In genomic region chr1:10528066-10529014, GRCh38 we compare ENCODE assay signal across 11 cellular contexts. TPM values are rescaled to one million over a fixed set of nuclear protein-coding genes. Genes with fewer than 3 reads are reported as not detected.
A peak's percentile ranks its signal among the peaks of the same experiment; 100 is the strongest.
DNase-seq lines count a peak whose midpoint lies in the region; ATAC-seq and TF ChIP-seq lines count a peak whose summit lies in the region.
"Had no signal": no experiment of that assay in that cellular context is flagged by ENCODE, and none has a peak within 500 bp of the region (broad histone marks: within the 10 kb centered on the region; RNA-seq: fewer than 3 reads in every experiment).

No MANE protein-coding gene starts in this region.

- H3K36me3 Mint-ChIP-seq in activated CD8-positive, alpha-beta T cell treated with anti-CD3 and anti-CD28 coated beads, Interleukin-2, amount 10 ng/mL, durations not matched to agents 7 days and 5 days (ENCODE audit: low read depth) = peaks cover 7% of the 10 kb centered on the region

- no peaks in the 10 kb centered on the region for H3K27me3 Mint-ChIP-seq in activated CD8-positive, alpha-beta T cell treated with anti-CD3 and anti-CD28 coated beads, Interleukin-2, amount 10 ng/mL, durations not matched to agents 7 days and 5 days (ENCODE audit: low read depth)
- H3K27me3 Mint-ChIP-seq: activated naive CD8-positive, alpha-beta T cell had no signal

- no peaks in the 10 kb centered on the region for H3K27me3 ChIP-seq in muscle layer of duodenum (ENCODE audit: low read depth, low read length)

- no peaks in the 10 kb centered on the region for H3K9me3 Mint-ChIP-seq in activated CD8-positive, alpha-beta T cell treated with anti-CD3 and anti-CD28 coated beads, Interleukin-2, amount 10 ng/mL, durations not matched to agents 7 days and 5 days (ENCODE audit: insufficient read depth)

- H3K4me3 ChIP-seq in epithelial cell of esophagus (ENCODE audit: low read length) (no peak overlapping the region), muscle layer of duodenum (ENCODE audit: low read depth in 1 of 2, low read length in 2 of 2) (no peak overlapping the region)

- TF ChIP-seq CTCF in epithelial cell of esophagus (IDR thresholded peaks at IDR 0.05; ENCODE audit: insufficient read depth, low read depth, low read length, missing control alignments) = no peak

- DNase-seq in AG08395 (ENCODE audit: low spot score) = peak; percentile 93
- peak; percentile 86 for DNase-seq in NCI-H460 (ENCODE audit: extremely low read depth, low read depth)
- DNase-seq in epithelial cell of esophagus (ENCODE audit: low read depth) = peak; percentile 93
- DNase-seq in GM19238 (ENCODE audit: insufficient read length, low spot score) = no peak
- DNase-seq in activated CD8-positive, alpha-beta T cell treated with anti-CD3 and anti-CD28 coated beads, Interleukin-2, amount 10 ng/mL, durations not matched to agents 7 days and 5 days = no peak
- DNase-seq: COR-L47 had no signal

- CTCF ChIA-PET in activated CD8-positive, alpha-beta T cell treated with anti-CD3 and anti-CD28 coated beads, Interleukin-2, amount 10 ng/mL, durations not matched to agents 7 days and 5 days (lab: Charles Lee) = interaction anchor here (0.9 to 1.3 kb wide), 4 partner anchors 13 to 33 kb away, joined by 3 to 4 read pairs (median 3); no protein-coding TSS in a partner anchor

- H3K9me3 ChIP-seq in muscle layer of duodenum (ENCODE audit: control insufficient read depth in 1 of 2, low read length in 2 of 2) = no peaks in the 10 kb centered on the region

- peaks cover 16% of the 10 kb centered on the region for H3K4me1 Mint-ChIP-seq in activated CD8-positive, alpha-beta T cell treated with anti-CD3 and anti-CD28 coated beads, Interleukin-2, amount 10 ng/mL, durations not matched to agents 7 days and 5 days (ENCODE audit: low read depth)

- ATAC-seq in GM21576 (IDR thresholded peaks at IDR 0.05; ENCODE audit: unreplicated experiment) (no peak), HG03571 (IDR thresholded peaks at IDR 0.05; ENCODE audit: unreplicated experiment) (no peak)
- no peak for ATAC-seq in activated CD8-positive, alpha-beta T cell treated with anti-CD3 and anti-CD28 coated beads, Interleukin-2, amount 10 ng/mL, durations not matched to agents 7 days and 5 days
- ATAC-seq: sciatic nerve had no signal

- peak overlapping the region; percentile 5 for H3K27ac ChIP-seq in muscle layer of duodenum (ENCODE audit: low read length)

- H3K4me1 ChIP-seq in muscle layer of duodenum (ENCODE audit: control insufficient read depth in 1 of 2, insufficient read depth in 2 of 2, low read length in 2 of 2) = peaks cover 3 to 20% of the 10 kb centered on the region in 2 donors

- H3K36me3 ChIP-seq in muscle layer of duodenum (ENCODE audit: control insufficient read depth in 1 of 2, insufficient read depth in 2 of 2, low read length in 2 of 2) = no peaks in the 10 kb centered on the region

- POLR2A ChIA-PET in activated CD8-positive, alpha-beta T cell treated with anti-CD3 and anti-CD28 coated beads, Interleukin-2, amount 10 ng/mL, durations not matched to agents 7 days and 5 days (lab: Charles Lee) = interaction anchor here (1.0 kb wide), 1 partner anchor 18 kb away, joined by 5 read pairs; no protein-coding TSS in a partner anchor

- no peak overlapping the region for H3K27ac Mint-ChIP-seq in activated CD8-positive, alpha-beta T cell treated with anti-CD3 and anti-CD28 coated beads, Interleukin-2, amount 10 ng/mL, durations not matched to agents 7 days and 5 days

- no peak overlapping the region for H3K4me3 Mint-ChIP-seq in activated CD8-positive, alpha-beta T cell treated with anti-CD3 and anti-CD28 coated beads, Interleukin-2, amount 10 ng/mL, durations not matched to agents 7 days and 5 days
- H3K4me3 Mint-ChIP-seq: activated naive CD8-positive, alpha-beta T cell had no signal

RNA-seq across cellular contexts. Expression of gene PEX14, which starts 53.6 kb away (rescaled TPM):
- total RNA-seq in NCI-H460 (2014; rRNA removed; shearing (Covaris generic)) = 9.6 and 12.2 TPM in 2 replicates
- polyA plus RNA-seq in NCI-H460 (2014; cell fraction: nucleus; rRNA removed) = 14.4 and 24.0 TPM in 2 replicates
- 10 to 100 TPM; 17.7 to 19.1 TPM for total RNA-seq in activated CD8-positive, alpha-beta T cell treated with anti-CD3 and anti-CD28 coated beads, Interleukin-2, amount 10 ng/mL, durations not matched to agents 7 days and 5 days

RNA-seq across cellular contexts. Expression of gene DFFA, which starts 56.0 kb away (rescaled TPM):
- total RNA-seq in NCI-H460 (2014; rRNA removed; shearing (Covaris generic)) = 18.4 and 20.5 TPM in 2 replicates
- 15.2 and 18.8 TPM in 2 replicates for polyA plus RNA-seq in NCI-H460 (2014; cell fraction: nucleus; rRNA removed)
- total RNA-seq in activated CD8-positive, alpha-beta T cell treated with anti-CD3 and anti-CD28 coated beads, Interleukin-2, amount 10 ng/mL, durations not matched to agents 7 days and 5 days = 10 to 100 TPM; 38.7 to 39.5 TPM

Comparison
In these comparisons a context has a peak if more than half of its experiments do, and no peak if none do; other contexts are left out.
1. DNase-seq: peak in AG08395 (single experiment), NCI-H460 (single experiment) and epithelial cell of esophagus (single experiment); none in GM19238 (single experiment) and activated CD8-positive, alpha-beta T cell treated with anti-CD3 and anti-CD28 coated beads, Interleukin-2, amount 10 ng/mL, durations not matched to agents 7 days and 5 days (single experiment).